20 cellular contexts compared by ENCODE assay signal in the genomic region with DNA sequence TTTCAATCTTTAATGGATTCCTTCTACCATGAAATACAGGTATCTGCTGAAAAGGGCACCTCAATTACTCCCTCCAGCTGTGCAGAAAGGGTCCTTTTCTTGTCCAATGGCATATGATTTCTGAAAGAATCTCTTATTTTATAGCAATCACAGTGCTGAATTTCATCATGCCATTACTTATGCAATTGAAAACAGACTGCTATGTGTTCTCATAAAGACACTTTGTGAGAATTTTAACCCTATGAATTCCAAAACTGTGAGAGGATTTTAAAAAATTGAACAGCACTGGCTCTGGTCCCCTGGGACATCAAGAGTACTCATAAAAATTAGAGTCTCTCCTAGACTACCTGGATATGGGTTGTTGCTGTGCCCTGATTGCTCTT. TPM values are rescaled to one million over a fixed set of nuclear protein-coding genes. Genes with fewer than 3 reads are reported as not detected.
DNase-seq lines count a peak whose midpoint lies in the region; ATAC-seq and TF ChIP-seq lines count a peak whose summit lies in the region.
"Had no signal": no experiment of that assay in that cellular context is flagged by ENCODE, and none has a peak within 500 bp of the region (broad histone marks: within the 10 kb centered on the region; RNA-seq: fewer than 3 reads in every experiment).

No MANE protein-coding gene starts in this region.

- DNase-seq in AG10803 (ENCODE audit: low read depth) (peak; percentile 65), NCI-H82 (lab: John Stamatoyannopoulos, UW) (peak; percentile 47), midbrain (lab: John Stamatoyannopoulos, UW) (peak; percentile 21), SK-N-DZ (ENCODE audit: low spot score) (no peak), 8988T (no peak)
- DNase-seq in stimulated activated CD4-positive, alpha-beta T cell treated with anti-CD3 and anti-CD28 coated beads, Interleukin-4, amount 100 ng/mL, for 24 hours: no peak
- DNase-seq: activated CD4-positive, alpha-beta memory T cell treated with anti-CD3 and anti-CD28 coated beads, Interleukin-2, amount 10 ng/mL, durations not matched to agents 7 days and 5 days; activated T-cell treated with anti-CD3 and anti-CD28 coated beads, Interleukin-2, amount 50 U/mL, for 4 hours; CD8-positive, alpha-beta memory T cell; DND-41; effector memory CD4-positive, alpha-beta T cell; NCI-H1436; stimulated activated naive B cell treated with anti-CD40 and anti-IgM and Interleukin-4, amounts not matched to agents 10 μg/mL and 1 μg/mL and 100 μg/mL, for 72 hours; T-helper 17 cell; transverse colon had no signal

- ATAC-seq in HG03039 (IDR thresholded peaks at IDR 0.05; ENCODE audit: unreplicated experiment): no peak
- ATAC-seq: activated T-cell treated with anti-CD3 and anti-CD28 coated beads, Interleukin-2, amount 50 U/mL, for 4 hours; stimulated activated naive B cell treated with anti-CD40 and anti-IgM and Interleukin-4, amounts not matched to agents 10 μg/mL and 1 μg/mL and 100 μg/mL, for 72 hours; T-helper 17 cell; WTC11 had no signal

- TF ChIP-seq CTCF in AG10803 (conservative IDR thresholded peaks at IDR 0.05; ENCODE audit: low read length): no peak

- no peak overlapping the region for H3K4me3 ChIP-seq in AG10803 (ENCODE audit: low read length)
- H3K4me3 ChIP-seq: cardiac muscle cell, neural progenitor cell, transverse colon had no signal

- peak overlapping the region; percentile 57 for H3K27ac ChIP-seq in cingulate gyrus (ENCODE audit: low read depth, low read length)
- H3K27ac ChIP-seq: cardiac muscle cell, neural progenitor cell, transverse colon had no signal

RNA-seq across cellular contexts. Expression of a gene that starts 45.9 kb away (rescaled TPM):
- polyA plus RNA-seq in SK-N-DZ (2014; cell fraction: cytosol; rRNA removed): 86.8 and 95.1 TPM in 2 replicates
- 120 and 136 TPM in 2 replicates for polyA plus RNA-seq in SK-N-DZ (2014; cell fraction: nucleus; rRNA removed)

Comparison
In these comparisons a context has a peak if more than half of its experiments do, and no peak if none do; other contexts are left out.
1. DNase-seq: peak in AG10803 (single experiment), NCI-H82 (single experiment) and midbrain (single experiment); none in SK-N-DZ (single experiment), stimulated activated CD4-positive, alpha-beta T cell treated with anti-CD3 and anti-CD28 coated beads, Interleukin-4, amount 100 ng/mL, for 24 hours (single experiment) and 8988T (single experiment).